Comparison of ENCODE assay signal across 20 cellular contexts in genomic region chr21:45124596-45124995, GRCh38. TPM values are rescaled to one million over a fixed set of nuclear protein-coding genes. Genes with fewer than 3 reads are reported as not detected.
A peak's percentile ranks its signal among the peaks of the same experiment; 100 is the strongest.
DNase-seq lines count a peak whose midpoint lies in the region; ATAC-seq lines count a peak whose summit lies in the region.
"Had no signal": no experiment of that assay in that cellular context is flagged by ENCODE, and none has a peak within 500 bp of the region (broad histone marks: within the 10 kb centered on the region; RNA-seq: fewer than 3 reads in every experiment).

No MANE protein-coding gene starts in this region.

- peak overlapping the region; percentile 42; the same call in 1 of the 2 replicates for H3K27ac ChIP-seq in BLaER1
- H3K27ac ChIP-seq: KMS-11, SJSA1 had no signal

- no peaks in the 10 kb centered on the region for H3K9me3 Mint-ChIP-seq in activated T-helper 17 cell treated with anti-CD3 and anti-CD28 coated beads, Interleukin-2, amount 50 U/mL, for 72 hours
- H3K9me3 Mint-ChIP-seq in stimulated activated effector memory CD8-positive, alpha-beta T cell treated with anti-CD3 and anti-CD28 coated beads, Interleukin-12 subunit alpha, Interleukin-12 subunit beta, amount 100 ng/mL, for 72 hours, result no peaks in the 10 kb centered on the region
- H3K9me3 Mint-ChIP-seq: CD4-positive, alpha-beta T cell; H9 had no signal

- H3K27me3 Mint-ChIP-seq in activated T-helper 17 cell treated with anti-CD3 and anti-CD28 coated beads, Interleukin-2, amount 50 U/mL, for 72 hours, result no peaks in the 10 kb centered on the region
- H3K27me3 Mint-ChIP-seq: CD4-positive, alpha-beta T cell had no signal

- H3K27me3 ChIP-seq in BLaER1, result no peaks in the 10 kb centered on the region
- H3K27me3 ChIP-seq: SJSA1 had no signal

- H3K27ac Mint-ChIP-seq in activated T-helper 17 cell treated with anti-CD3 and anti-CD28 coated beads, Interleukin-2, amount 50 U/mL, for 72 hours, result peak overlapping the region; percentile 74
- peak overlapping the region; percentile 21 for H3K27ac Mint-ChIP-seq in stimulated activated effector memory CD8-positive, alpha-beta T cell treated with anti-CD3 and anti-CD28 coated beads, Interleukin-12 subunit alpha, Interleukin-12 subunit beta, amount 100 ng/mL, for 72 hours
- H3K27ac Mint-ChIP-seq: H9 had no signal

- H4K20me1 ChIP-seq in BLaER1, result peaks cover 79% of the 10 kb centered on the region

- no peaks in the 10 kb centered on the region for H3K9me3 ChIP-seq in BLaER1
- H3K9me3 ChIP-seq: Caco-2, SJSA1 had no signal

- peak; percentile 81 for DNase-seq in NCI-H2171 treated with DMSO at 0.1 percent for 48 hours (lab: John Stamatoyannopoulos, UW)
- DNase-seq in stimulated activated effector memory CD8-positive, alpha-beta T cell treated with anti-CD3 and anti-CD28 coated beads, Interleukin-12 subunit alpha, Interleukin-12 subunit beta, amount 100 ng/mL, for 72 hours (ENCODE audit: low spot score in 2 of 2), result no peak
- no peak for DNase-seq in stimulated activated CD4-positive, alpha-beta T cell treated with anti-CD3 and anti-CD28 coated beads, Interleukin-2, amount 100 ng/mL, for 24 hours
- DNase-seq in effector CD4-positive, alpha-beta T cell, result no peak
- DNase-seq: Caco-2; CD4-positive, alpha-beta T cell; DMS 273 treated with DMSO at 0.1 percent for 48 hours; DND-41; H9; IMR-90; NCI-H1105; NCI-H2029 treated with DMSO at 0.1 percent for 48 hours; NCI-H446 treated with DMSO at 0.1 percent for 48 hours; NCI-H526 treated with DMSO at 0.1 percent for 48 hours had no signal

- H3K4me1 Mint-ChIP-seq in activated T-helper 17 cell treated with anti-CD3 and anti-CD28 coated beads, Interleukin-2, amount 50 U/mL, for 72 hours, result peaks cover 9% of the 10 kb centered on the region
- H3K4me1 Mint-ChIP-seq in stimulated activated effector memory CD8-positive, alpha-beta T cell treated with anti-CD3 and anti-CD28 coated beads, Interleukin-12 subunit alpha, Interleukin-12 subunit beta, amount 100 ng/mL, for 72 hours, result peaks cover 54% of the 10 kb centered on the region

- peaks cover 100% of the 10 kb centered on the region for H3K4me1 ChIP-seq in BLaER1
- H3K4me1 ChIP-seq: Caco-2 had no signal

- no peaks in the 10 kb centered on the region for H3K36me3 Mint-ChIP-seq in activated T-helper 17 cell treated with anti-CD3 and anti-CD28 coated beads, Interleukin-2, amount 50 U/mL, for 72 hours (ENCODE audit: low read depth)
- peaks cover 22% of the 10 kb centered on the region for H3K36me3 Mint-ChIP-seq in stimulated activated effector memory CD8-positive, alpha-beta T cell treated with anti-CD3 and anti-CD28 coated beads, Interleukin-12 subunit alpha, Interleukin-12 subunit beta, amount 100 ng/mL, for 72 hours

- peak overlapping the region; percentile 95 for H3K4me2 ChIP-seq in BLaER1

- H3K36me3 ChIP-seq in BLaER1, result peaks cover 20% of the 10 kb centered on the region
- H3K36me3 ChIP-seq: SJSA1 had no signal

- ATAC-seq in activated T-helper 17 cell treated with anti-CD3 and anti-CD28 coated beads, Interleukin-2, amount 50 U/mL, for 72 hours (replicated peaks), result no peak
- no peak for ATAC-seq in stimulated activated effector memory CD8-positive, alpha-beta T cell treated with anti-CD3 and anti-CD28 coated beads, Interleukin-12 subunit alpha, Interleukin-12 subunit beta, amount 100 ng/mL, for 72 hours
- ATAC-seq in HG02981 (IDR thresholded peaks at IDR 0.05; ENCODE audit: unreplicated experiment), result no peak
- ATAC-seq: Right ventricle myocardium inferior had no signal

- 0 out of 2 replicates have a peak overlapping the region, but pooled peaks have one; percentile 10 for H3K9ac ChIP-seq in BLaER1
- H3K9ac ChIP-seq: KMS-11 had no signal

- H3K4me3 ChIP-seq in BLaER1, result no peak overlapping the region
- H3K4me3 ChIP-seq: SJSA1 had no signal

- no peak overlapping the region for H3K4me3 Mint-ChIP-seq in activated T-helper 17 cell treated with anti-CD3 and anti-CD28 coated beads, Interleukin-2, amount 50 U/mL, for 72 hours
- H3K4me3 Mint-ChIP-seq in stimulated activated effector memory CD8-positive, alpha-beta T cell treated with anti-CD3 and anti-CD28 coated beads, Interleukin-12 subunit alpha, Interleukin-12 subunit beta, amount 100 ng/mL, for 72 hours, result no peak overlapping the region
- H3K4me3 Mint-ChIP-seq: CD4-positive, alpha-beta T cell; H9 had no signal

RNA-seq across cellular contexts. Expression of gene ADARB1, which starts 50.2 kb away (rescaled TPM):
- 10 to 100 TPM; 22.7 to 32.0 TPM for total RNA-seq in activated T-helper 17 cell treated with anti-CD3 and anti-CD28 coated beads, Interleukin-2, amount 50 U/mL, for 72 hours
